Comparison of ENCODE assay signal across 13 cellular contexts in the genomic region with DNA sequence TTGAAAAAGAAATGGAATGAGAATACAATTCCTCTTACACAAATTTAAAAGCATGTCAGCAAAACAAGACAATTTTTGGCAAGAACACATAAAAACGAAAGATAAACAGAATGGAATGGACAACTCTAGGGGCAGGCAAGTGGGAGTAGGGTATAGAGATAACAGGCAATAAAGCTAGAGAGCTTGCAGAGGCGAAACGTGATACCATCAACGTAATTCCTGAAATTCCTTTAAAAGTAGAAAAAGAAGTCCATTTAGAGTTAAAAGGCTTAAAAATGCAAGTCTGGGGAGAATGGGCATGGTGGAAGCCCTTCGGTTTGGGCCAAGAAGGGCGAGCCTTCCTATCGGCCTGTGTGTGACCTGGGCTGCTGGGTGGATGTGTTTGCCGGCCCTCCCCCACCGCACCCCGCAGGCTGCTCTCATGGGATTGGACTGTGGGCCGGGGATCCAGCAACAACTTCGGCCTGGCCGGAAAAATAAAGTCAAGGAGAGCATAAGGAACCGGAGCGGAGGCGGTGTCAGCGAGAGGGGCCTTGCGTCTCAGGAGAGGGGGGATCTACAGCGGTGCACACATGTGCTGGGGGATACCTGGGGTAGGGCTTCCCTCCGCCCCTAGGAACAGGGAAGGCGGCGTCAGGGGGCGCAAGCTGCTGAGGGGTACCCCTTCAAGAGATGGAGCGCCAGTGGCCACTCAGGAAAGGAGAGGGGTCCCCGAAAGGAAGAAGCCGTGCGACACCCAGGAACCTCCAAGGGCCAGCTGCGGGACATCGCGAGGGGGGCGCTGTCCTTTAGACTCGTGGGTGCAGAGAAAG. TPM values are rescaled to one million over a fixed set of nuclear protein-coding genes. Genes with fewer than 3 reads are reported as not detected.
DNase-seq lines count a peak whose midpoint lies in the region; ATAC-seq and TF ChIP-seq lines count a peak whose summit lies in the region.
"Had no signal": no experiment of that assay in that cellular context is flagged by ENCODE, and none has a peak within 500 bp of the region (broad histone marks: within the 10 kb centered on the region; RNA-seq: fewer than 3 reads in every experiment).

No MANE protein-coding gene starts in this region.

- peak overlapping the region; percentile 70 for H3K27ac ChIP-seq in AG04450 (ENCODE audit: low read depth, low read length)
- peak overlapping the region; percentile 77 for H3K27ac ChIP-seq in mesodermal cell (ENCODE audit: low read depth, low read length, severe bottlenecking)
- H3K27ac ChIP-seq: stomach had no signal

- H3K9me3 ChIP-seq in AG04450 (ENCODE audit: control insufficient read depth, insufficient read depth, low read length) (no peaks in the 10 kb centered on the region; the same call in 1 of the 2 replicates), mesodermal cell (ENCODE audit: control insufficient read depth, low read length) (no peaks in the 10 kb centered on the region)
- H3K9me3 ChIP-seq: stomach had no signal

- CTCF ChIA-PET in AG04450 (lab: Charles Lee), result interaction anchor here (1.0 kb wide), 1 partner anchor 24 kb away, joined by 3 read pairs; no protein-coding TSS in a partner anchor

- H3K4me1 ChIP-seq in mesodermal cell (ENCODE audit: control insufficient read depth, insufficient read depth, low read length, poor library complexity, severe bottlenecking), result peaks cover 15% of the 10 kb centered on the region

- DNase-seq in AG04450 (ENCODE audit: low read depth, low spot score) (no peak), LHCN-M2 (ENCODE audit: low read depth) (peak; percentile 33), fibroblast of gingiva (ENCODE audit: low read depth) (peak; percentile 36), NCI-H1930 (lab: John Stamatoyannopoulos, UW) (no peak), RKO (ENCODE audit: low spot score) (no peak), DMS79 treated with DMSO at 0.1 percent for 48 hours (lab: John Stamatoyannopoulos, UW) (no peak)
- DNase-seq: KBM-7, stomach had no signal

- peak overlapping the region; percentile 20; the same call in 1 of the 2 replicates for H3K4me3 ChIP-seq in AG04450 (ENCODE audit: low read depth, low read length)
- no peak overlapping the region for H3K4me3 ChIP-seq in mesodermal cell (ENCODE audit: extremely low read depth, insufficient read depth, low read length, poor library complexity, severe bottlenecking)
- H3K4me3 ChIP-seq: stomach had no signal

- no peak for ATAC-seq in HG03135 (IDR thresholded peaks at IDR 0.05; ENCODE audit: unreplicated experiment)

- peaks cover 6% of the 10 kb centered on the region for H3K27me3 ChIP-seq in AG04450 (ENCODE audit: control insufficient read depth, insufficient read depth, low read length)

- no peaks in the 10 kb centered on the region for H3K36me3 ChIP-seq in mesodermal cell (ENCODE audit: control insufficient read depth, insufficient read depth, low read length)
- H3K36me3 ChIP-seq: stomach had no signal

- POLR2A ChIA-PET in AG04450 (lab: Yijun Ruan, JAX), result interaction anchor here (0.8 kb wide), 1 partner anchor 58 kb away, joined by 8 read pairs; no protein-coding TSS in a partner anchor

- 35 to 40% methylated on average over 20 to 31 of the region's 32 CpGs for WGBS in mesodermal cell (ENCODE audit: insufficient coverage in 2 of 2), 2 experiments

- TF ChIP-seq CTCF in AG04450 (IDR thresholded peaks at IDR 0.05; ENCODE audit: low read depth, low read length), result no peak

RNA-seq across cellular contexts. Expression of a gene that starts 4.1 kb away (rescaled TPM):
- not detected in 2 replicates for polyA plus RNA-seq in AG04450 (2011; rRNA removed)
- polyA minus RNA-seq in AG04450 (2011; rRNA and poly(A)+ RNA removed), result 0.14 TPM in 1 of 2 replicates, not detected in the other
- not detected in 2 replicates for total RNA-seq in LHCN-M2 (2014; rRNA removed)
- polyA plus RNA-seq in LHCN-M2 (2012), result not detected
- polyA plus RNA-seq in mesodermal cell (2013, experiment 1 of 2), result not detected
- not detected for polyA plus RNA-seq in mesodermal cell (2013, experiment 2 of 2)
- total RNA-seq: NCI-H460, SK-MEL-5 had no signal
- polyA plus RNA-seq: CD14-positive monocyte, stomach had no signal

RNA-seq across cellular contexts. Expression of a gene that starts 5.5 kb away (rescaled TPM):
- polyA plus RNA-seq in AG04450 (2011; rRNA removed), result not detected in 2 replicates
- 0.46 TPM in 1 of 2 replicates, not detected in the other for polyA minus RNA-seq in AG04450 (2011; rRNA and poly(A)+ RNA removed)
- not detected in 2 replicates for total RNA-seq in LHCN-M2 (2014; rRNA removed)
- not detected for polyA plus RNA-seq in LHCN-M2 (2012)
- polyA plus RNA-seq in mesodermal cell (2013, experiment 1 of 2), result not detected
- polyA plus RNA-seq in mesodermal cell (2013, experiment 2 of 2), result not detected
- total RNA-seq: NCI-H460, SK-MEL-5, stomach had no signal
- polyA plus RNA-seq: CD14-positive monocyte, stomach had no signal

RNA-seq across cellular contexts. Expression of a gene that starts 19.9 kb away (rescaled TPM):
- polyA plus RNA-seq in AG04450 (2011; rRNA removed), result 9.0 and 12.9 TPM in 2 replicates
- 5.9 and 9.1 TPM in 2 replicates for polyA minus RNA-seq in AG04450 (2011; rRNA and poly(A)+ RNA removed)
- total RNA-seq in LHCN-M2 (2014; rRNA removed), result not detected in 2 replicates
- polyA plus RNA-seq in LHCN-M2 (2012), result not detected
- polyA plus RNA-seq in mesodermal cell (2013, experiment 1 of 2), result 144 TPM
- 111 TPM for polyA plus RNA-seq in mesodermal cell (2013, experiment 2 of 2)
- total RNA-seq: NCI-H460 had no signal
- polyA plus RNA-seq: CD14-positive monocyte had no signal

RNA-seq across cellular contexts. Expression of a gene that starts 20.2 kb away (rescaled TPM):
- 17.5 and 19.7 TPM in 2 replicates for polyA plus RNA-seq in AG04450 (2011; rRNA removed)
- 10.2 and 13.7 TPM in 2 replicates for polyA minus RNA-seq in AG04450 (2011; rRNA and poly(A)+ RNA removed)
- total RNA-seq in LHCN-M2 (2014; rRNA removed), result 28.0 and 43.9 TPM in 2 replicates
- polyA plus RNA-seq in LHCN-M2 (2012), result 20.4 TPM
- 45.7 TPM for polyA plus RNA-seq in mesodermal cell (2013, experiment 1 of 2)
- polyA plus RNA-seq in mesodermal cell (2013, experiment 2 of 2), result 36.0 TPM

RNA-seq across cellular contexts. Expression of a gene that starts 20.3 kb away (rescaled TPM):
- polyA plus RNA-seq in AG04450 (2011; rRNA removed), result 33.5 and 36.7 TPM in 2 replicates
- polyA minus RNA-seq in AG04450 (2011; rRNA and poly(A)+ RNA removed), result 38.9 and 47.8 TPM in 2 replicates
- 36.1 and 41.8 TPM in 2 replicates for total RNA-seq in LHCN-M2 (2014; rRNA removed)
- polyA plus RNA-seq in LHCN-M2 (2012), result 32.4 TPM
- 41.1 TPM for polyA plus RNA-seq in mesodermal cell (2013, experiment 1 of 2)
- 36.7 TPM for polyA plus RNA-seq in mesodermal cell (2013, experiment 2 of 2)

Comparison
In these comparisons a context has a peak if more than half of its experiments do, and no peak if none do; other contexts are left out.
1. DNase-seq: peak in LHCN-M2 (single experiment) and fibroblast of gingiva (single experiment); none in AG04450 (single experiment), NCI-H1930 (0 of 2), RKO (single experiment) and DMS79 treated with DMSO at 0.1 percent for 48 hours (single experiment).